Comparison of ENCODE assay signal across 1 cellular context in the genomic region with DNA sequence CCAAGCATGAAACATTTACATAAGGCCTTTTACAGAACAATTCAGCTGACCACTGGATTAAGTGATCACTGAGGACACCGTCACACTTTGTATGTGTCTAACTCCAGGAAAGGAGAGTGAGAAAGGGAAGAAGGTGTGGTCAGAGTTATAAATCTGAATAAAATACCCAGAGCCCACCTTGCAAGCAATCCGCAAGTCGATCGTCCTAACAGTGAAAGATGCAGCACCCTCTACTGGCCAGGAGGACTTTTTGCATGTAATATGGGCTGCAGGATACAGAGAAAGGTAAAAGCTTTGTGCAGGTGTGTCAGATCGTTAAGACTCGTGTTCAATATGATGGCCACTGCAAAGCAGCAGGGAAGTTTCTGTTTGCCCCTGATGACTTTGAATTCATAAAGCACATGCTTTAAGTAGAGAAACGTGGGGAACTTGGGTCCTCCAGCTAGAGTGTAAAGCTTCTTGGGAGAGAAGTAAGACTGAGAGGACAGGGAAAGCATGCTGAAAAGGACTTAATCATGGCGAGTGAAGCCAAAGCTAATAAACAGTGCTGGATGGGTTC.
TF ChIP-seq lines count a peak whose summit lies in the region.

No MANE protein-coding gene starts in this region.

TF ChIP-seq in HepG2, 621 proteins besides CTCF, POLR2A, EP300 and RAD21 (continued from another document):
- no peak for TF ChIP-seq HNF4G (IDR thresholded peaks at IDR 0.05; ENCODE audit: borderline replicate concordance, low read depth, low read length)
- no peak for TF ChIP-seq HNF4G (CRISPR knock-in tag; IDR thresholded peaks at IDR 0.05; ENCODE audit: borderline replicate concordance, low read depth)
- no peak for TF ChIP-seq GRHL1 (CRISPR knock-in tag; conservative IDR thresholded peaks at IDR 0.05)
- TF ChIP-seq ZNF205 (CRISPR knock-in tag; IDR thresholded peaks at IDR 0.05), result no peak
